In genomic region chr6:111668410-111668809, GRCh38 we compare ENCODE assay signal across 11 cellular contexts.
A peak's percentile ranks its signal among the peaks of the same experiment; 100 is the strongest.
DNase-seq lines count a peak whose midpoint lies in the region; ATAC-seq and TF ChIP-seq lines count a peak whose summit lies in the region.
"Had no signal": no experiment of that assay in that cellular context is flagged by ENCODE, and none has a peak within 500 bp of the region (broad histone marks: within the 10 kb centered on the region; RNA-seq: fewer than 3 reads in every experiment).

No MANE protein-coding gene starts in this region.

- H3K27me3 ChIP-seq in neural progenitor cell = no peaks in the 10 kb centered on the region

- peaks cover 37% of the 10 kb centered on the region for H3F3A ChIP-seq in neural progenitor cell (ENCODE audit: low read depth)

- in situ Hi-C loops in SK-MEL-5 (cut with HindIII; ENCODE audit: low pct_unique_long_range_greater_than_20kb, low sequenced_read_pairs) = no loop called here

- intact Hi-C loops in Calu3 (cut with micrococcal nuclease; ENCODE audit: unreplicated experiment) = no loop called here
- intact Hi-C loops in posterior cingulate gyrus (cut with DNase I) = no loop called here

- H3K9me3 Mint-ChIP-seq in Calu3 (ENCODE audit: low read depth, unreplicated experiment) = no peaks in the 10 kb centered on the region
- no peaks in the 10 kb centered on the region for H3K9me3 Mint-ChIP-seq in neural progenitor cell

- no peak overlapping the region for H3K4me3 ChIP-seq in fibroblast of the aortic adventitia (ENCODE audit: low read depth, low read length)
- H3K4me3 ChIP-seq in neural progenitor cell = no peak overlapping the region
- H3K4me3 ChIP-seq: prostate gland had no signal

- no TSS peak for BruUV-seq in Calu3 (replicated peaks; lab: Mats Ljungman, UMichigan)

- no peak for ATAC-seq in GM18505 (IDR thresholded peaks at IDR 0.05; ENCODE audit: unreplicated experiment)

- H3K36me3 ChIP-seq in neural progenitor cell = no peaks in the 10 kb centered on the region
- H3K36me3 ChIP-seq: prostate gland had no signal

- no peak overlapping the region for H3K4me3 Mint-ChIP-seq in Calu3 (ENCODE audit: low read depth, unreplicated experiment)
- no peak overlapping the region for H3K4me3 Mint-ChIP-seq in neural progenitor cell

- no peak overlapping the region for H2AFZ ChIP-seq in neural progenitor cell (replicated peaks)

- CTCF ChIA-PET in Calu3 (lab: Charles Lee) = interaction anchor here (0.7 to 1.8 kb wide), 2 partner anchors 9 to 347 kb away, joined by 3 to 6 read pairs; no protein-coding TSS in a partner anchor

- H3K4me1 Mint-ChIP-seq in Calu3 (ENCODE audit: low read depth, unreplicated experiment) (no peaks in the 10 kb centered on the region), neural progenitor cell (peaks cover 46% of the 10 kb centered on the region)

- no peak for DNase-seq in Calu3
- DNase-seq in SK-MEL-5 (ENCODE audit: low read depth, low spot score) = peak; percentile 14
- no peak for DNase-seq in fibroblast of the aortic adventitia (ENCODE audit: low read depth)
- no peak for DNase-seq in neural progenitor cell (ENCODE audit: low spot score)
- DNase-seq in posterior cingulate gyrus = no peak
- DNase-seq in DMS 273 treated with DMSO at 0.1 percent for 48 hours (lab: John Stamatoyannopoulos, UW) = no peak
- DNase-seq in activated effector memory CD4-positive, alpha-beta T cell treated with anti-CD3 and anti-CD28 coated beads, Interleukin-2, amount 50 U/mL, for 16 hours = no peak
- DNase-seq: NCI-H2171; stimulated activated CD8-positive, alpha-beta memory T cell treated with anti-CD3 and anti-CD28 coated beads, Interleukin-4, amount 100 ng/mL, for 48 hours had no signal

- H3K27me3 Mint-ChIP-seq in Calu3 (ENCODE audit: unreplicated experiment) (no peaks in the 10 kb centered on the region), neural progenitor cell (ENCODE audit: insufficient read depth, low read depth) (peaks cover 5% of the 10 kb centered on the region)

- H3K9me3 ChIP-seq in neural progenitor cell (ENCODE audit: low read depth) = no peaks in the 10 kb centered on the region
- H3K9me3 ChIP-seq: prostate gland had no signal

- H3K27ac Mint-ChIP-seq in Calu3 (ENCODE audit: unreplicated experiment) (no peak overlapping the region), neural progenitor cell (peak overlapping the region; percentile 55)

- H3K9ac ChIP-seq in neural progenitor cell = no peak overlapping the region

- peaks cover 14% of the 10 kb centered on the region for H3K36me3 Mint-ChIP-seq in Calu3 (ENCODE audit: insufficient read depth, unreplicated experiment)
- H3K36me3 Mint-ChIP-seq in neural progenitor cell = peaks cover 47% of the 10 kb centered on the region

- H3K4me1 ChIP-seq in neural progenitor cell = peaks cover 40% of the 10 kb centered on the region

- TF ChIP-seq CTCF in Calu3 (IDR thresholded peaks at IDR 0.05; ENCODE audit: unreplicated experiment) = peak; percentile 16
- peak; percentile 52 for TF ChIP-seq CTCF in fibroblast of the aortic adventitia (IDR thresholded peaks at IDR 0.05; ENCODE audit: insufficient read depth, low read length)
- TF ChIP-seq CTCF in neural progenitor cell (IDR thresholded peaks at IDR 0.05) = peak; percentile 45

- H4K20me1 ChIP-seq in neural progenitor cell (ENCODE audit: low read depth) = peaks cover under 1% of the 10 kb centered on the region

- H3K4me2 ChIP-seq in neural progenitor cell = no peak overlapping the region

- H3K27ac ChIP-seq in neural progenitor cell = no peak overlapping the region
- H3K27ac ChIP-seq: prostate gland had no signal

- no peak for TF ChIP-seq POLR2A in GM18505 (IDR thresholded peaks at IDR 0.05; ENCODE audit: borderline replicate concordance, extremely low read depth, insufficient read depth, insufficient read length)

- no peaks in the 10 kb centered on the region for H3K79me2 ChIP-seq in neural progenitor cell (ENCODE audit: low read depth)
